ENCODE assay signal across 20 cellular contexts in the genomic region with DNA sequence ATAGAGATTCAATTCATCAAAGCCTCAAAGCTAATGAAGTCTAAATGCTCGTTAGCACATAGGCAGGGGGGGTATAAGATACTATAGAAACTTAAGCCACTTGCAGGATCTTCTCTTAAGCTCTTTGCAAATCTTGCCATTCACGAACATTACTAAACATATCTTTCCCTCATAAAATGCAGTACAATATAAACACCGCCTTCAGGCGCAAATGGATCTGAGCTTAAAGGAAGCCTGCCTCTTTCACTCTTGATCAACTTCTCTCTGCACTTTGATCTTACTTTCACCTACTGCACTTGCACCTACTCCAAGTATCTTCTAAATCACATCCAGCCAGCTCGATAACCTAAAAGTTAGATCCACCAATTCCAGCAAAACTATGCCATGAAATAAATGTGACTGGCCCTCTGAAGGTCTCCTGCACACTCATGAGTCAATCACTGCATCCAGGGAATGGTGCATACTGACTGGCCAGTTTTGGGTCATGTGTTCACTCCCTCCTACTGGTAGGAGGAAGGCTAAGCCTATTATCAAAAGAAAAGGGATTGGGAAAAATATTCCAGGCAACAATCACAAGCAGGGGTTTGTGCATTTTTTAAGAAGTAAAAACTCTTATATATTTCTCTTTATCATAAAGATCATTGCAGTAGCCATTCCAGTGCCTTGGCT.
A peak's percentile ranks its signal among the peaks of the same experiment; 100 is the strongest.
DNase-seq lines count a peak whose midpoint lies in the region; ATAC-seq and TF ChIP-seq lines count a peak whose summit lies in the region.
"Had no signal": no experiment of that assay in that cellular context is flagged by ENCODE, and none has a peak within 500 bp of the region (broad histone marks: within the 10 kb centered on the region; RNA-seq: fewer than 3 reads in every experiment).

No MANE protein-coding gene starts in this region.

- H3K27ac ChIP-seq in DOHH2 (ENCODE audit: low read depth, low read length) = no peak overlapping the region
- no peak overlapping the region for H3K27ac ChIP-seq in foreskin keratinocyte
- H3K27ac ChIP-seq: HL-60, SK-N-MC had no signal

- ATAC-seq in foreskin keratinocyte = peak; percentile 45
- ATAC-seq in stimulated activated effector memory CD8-positive, alpha-beta T cell treated with anti-CD3 and anti-CD28 coated beads, Interleukin-12 subunit alpha, Interleukin-12 subunit beta, amount 100 ng/mL, for 72 hours = no peak
- no peak for ATAC-seq in GM18909 (IDR thresholded peaks at IDR 0.05; ENCODE audit: poor library complexity, unreplicated experiment)
- ATAC-seq: GM23338, Right ventricle myocardium inferior had no signal

- H3K9me3 Mint-ChIP-seq in stimulated activated effector memory CD8-positive, alpha-beta T cell treated with anti-CD3 and anti-CD28 coated beads, Interleukin-12 subunit alpha, Interleukin-12 subunit beta, amount 100 ng/mL, for 72 hours = peaks cover 3% of the 10 kb centered on the region
- H3K9me3 Mint-ChIP-seq in HFFc6 = no peaks in the 10 kb centered on the region
- H3K9me3 Mint-ChIP-seq: CD8-positive, alpha-beta memory T cell; GM23338 had no signal

- peak overlapping the region; percentile 13 for H3K27ac Mint-ChIP-seq in stimulated activated effector memory CD8-positive, alpha-beta T cell treated with anti-CD3 and anti-CD28 coated beads, Interleukin-12 subunit alpha, Interleukin-12 subunit beta, amount 100 ng/mL, for 72 hours
- H3K27ac Mint-ChIP-seq in HFFc6 = no peak overlapping the region
- H3K27ac Mint-ChIP-seq: GM23338 had no signal

- no peaks in the 10 kb centered on the region for H3K27me3 Mint-ChIP-seq in HFFc6 (ENCODE audit: insufficient read depth)
- H3K27me3 Mint-ChIP-seq: CD8-positive, alpha-beta memory T cell had no signal

- H3K36me3 ChIP-seq in DOHH2 (ENCODE audit: control insufficient read depth, low read length) = 0 out of 2 replicates have a peak, but pooled peaks cover 2% of the 10 kb centered on the region
- H3K36me3 ChIP-seq: BE2C had no signal

- DNase-seq in LoVo (ENCODE audit: low spot score) = peak; percentile 52
- DNase-seq in foreskin keratinocyte = no peak
- no peak for DNase-seq in stimulated activated effector memory CD8-positive, alpha-beta T cell treated with anti-CD3 and anti-CD28 coated beads, Interleukin-12 subunit alpha, Interleukin-12 subunit beta, amount 100 ng/mL, for 72 hours (ENCODE audit: low spot score in 2 of 2)
- no peak for DNase-seq in HFFc6
- no peak for DNase-seq in NCI-H1048 (lab: John Stamatoyannopoulos, UW)
- DNase-seq: ACHN; BE2C; CD8-positive, alpha-beta memory T cell; DMS79; NCI-H1436; NCI-H2029 treated with DMSO at 0.1 percent for 48 hours; NCI-H2171 treated with DMSO at 0.1 percent for 48 hours; NCI-H446 treated with DMSO at 0.1 percent for 48 hours; T-helper 1 cell had no signal

- H3K4me3 Mint-ChIP-seq in stimulated activated effector memory CD8-positive, alpha-beta T cell treated with anti-CD3 and anti-CD28 coated beads, Interleukin-12 subunit alpha, Interleukin-12 subunit beta, amount 100 ng/mL, for 72 hours = no peak overlapping the region
- H3K4me3 Mint-ChIP-seq in HFFc6 = no peak overlapping the region
- H3K4me3 Mint-ChIP-seq: CD8-positive, alpha-beta memory T cell; GM23338 had no signal

- H3K4me1 ChIP-seq in DOHH2 (ENCODE audit: control insufficient read depth, low read length) (peaks cover 58% of the 10 kb centered on the region), foreskin keratinocyte (peaks cover 15% of the 10 kb centered on the region)
- H3K4me1 ChIP-seq: BE2C had no signal

- H3K4me2 ChIP-seq in DOHH2 (ENCODE audit: low read length) = 0 out of 2 replicates have a peak overlapping the region, but pooled peaks have one; percentile 9
- H3K4me2 ChIP-seq: GM23338 had no signal

- TF ChIP-seq CTCF in DOHH2 (IDR thresholded peaks at IDR 0.05; ENCODE audit: low read depth, low read length, poor library complexity, severe bottlenecking) (no peak), foreskin keratinocyte (conservative IDR thresholded peaks at IDR 0.05) (no peak), HFFc6 (IDR thresholded peaks at IDR 0.05) (no peak)

- no peaks in the 10 kb centered on the region for H3K9me3 ChIP-seq in DOHH2 (ENCODE audit: control insufficient read depth, insufficient read depth, low read length)
- H3K9me3 ChIP-seq: BE2C had no signal

- no peak overlapping the region for H3K4me3 ChIP-seq in DOHH2 (ENCODE audit: low read length)
- H3K4me3 ChIP-seq: GM23338, SK-N-MC had no signal

- H4K20me1 ChIP-seq in DOHH2 (ENCODE audit: control insufficient read depth, insufficient read depth, low read depth, low read length) = no peaks in the 10 kb centered on the region

- H3K36me3 Mint-ChIP-seq in stimulated activated effector memory CD8-positive, alpha-beta T cell treated with anti-CD3 and anti-CD28 coated beads, Interleukin-12 subunit alpha, Interleukin-12 subunit beta, amount 100 ng/mL, for 72 hours = no peaks in the 10 kb centered on the region
- peaks cover 10% of the 10 kb centered on the region for H3K36me3 Mint-ChIP-seq in HFFc6 (ENCODE audit: low read depth)

- H3K9me2 ChIP-seq in DOHH2 (replicated peaks; ENCODE audit: control insufficient read depth, low read length) = no peaks in the 10 kb centered on the region

- H3K27me3 ChIP-seq in DOHH2 (ENCODE audit: control insufficient read depth, low read length) (no peaks in the 10 kb centered on the region), foreskin keratinocyte (no peaks in the 10 kb centered on the region)
- H3K27me3 ChIP-seq: BE2C had no signal

- no peaks in the 10 kb centered on the region for H3F3A ChIP-seq in DOHH2 (ENCODE audit: control insufficient read depth, insufficient read depth)

- peaks cover 40% of the 10 kb centered on the region for H3K4me1 Mint-ChIP-seq in stimulated activated effector memory CD8-positive, alpha-beta T cell treated with anti-CD3 and anti-CD28 coated beads, Interleukin-12 subunit alpha, Interleukin-12 subunit beta, amount 100 ng/mL, for 72 hours
- peaks cover 44% of the 10 kb centered on the region for H3K4me1 Mint-ChIP-seq in HFFc6 (ENCODE audit: low read depth)

- H3K79me2 ChIP-seq in DOHH2 (ENCODE audit: control insufficient read depth, low read length) = peaks cover 3% of the 10 kb centered on the region; the same call in 1 of the 2 replicates
